ENCODE assay signal across 8 cellular contexts in genomic region chr1:59290173-59290954, GRCh38. TPM values are rescaled to one million over a fixed set of nuclear protein-coding genes. Genes with fewer than 3 reads are reported as not detected.
DNase-seq lines count a peak whose midpoint lies in the region; ATAC-seq and TF ChIP-seq lines count a peak whose summit lies in the region.

No MANE protein-coding gene starts in this region.

- 78 to 89% methylated on average over 9 of the region's 9 CpGs for WGBS in testis, 2 donors

- no peak overlapping the region for H3K4me3 ChIP-seq in neural progenitor cell
- H3K4me3 ChIP-seq in vagina: no peak overlapping the region
- no peak overlapping the region for H3K4me3 ChIP-seq in testis

- H3K79me2 ChIP-seq in neural progenitor cell (ENCODE audit: low read depth): no peaks in the 10 kb centered on the region

- no peaks in the 10 kb centered on the region for H4K20me1 ChIP-seq in neural progenitor cell (ENCODE audit: low read depth)

- TF ChIP-seq POLR2A in vagina (IDR thresholded peaks at IDR 0.05): no peak
- no peak for TF ChIP-seq POLR2A in testis (IDR thresholded peaks at IDR 0.05)

- H3F3A ChIP-seq in neural progenitor cell (ENCODE audit: low read depth): no peaks in the 10 kb centered on the region

- no peak overlapping the region for H3K9ac ChIP-seq in neural progenitor cell

- TF ChIP-seq CTCF in neural progenitor cell (IDR thresholded peaks at IDR 0.05): peak; percentile 60
- TF ChIP-seq CTCF in vagina (IDR thresholded peaks at IDR 0.05): no peak
- TF ChIP-seq CTCF in testis (IDR thresholded peaks at IDR 0.05): no peak

- no peaks in the 10 kb centered on the region for H3K4me1 ChIP-seq in neural progenitor cell
- H3K4me1 ChIP-seq in vagina: peaks cover under 1% of the 10 kb centered on the region
- no peaks in the 10 kb centered on the region for H3K4me1 ChIP-seq in testis

- ATAC-seq in GM19035 (IDR thresholded peaks at IDR 0.05; ENCODE audit: unreplicated experiment) (peak; percentile 89), HG03108 (IDR thresholded peaks at IDR 0.05; ENCODE audit: unreplicated experiment) (peak; percentile 57)

- H3K9me3 ChIP-seq in neural progenitor cell (ENCODE audit: low read depth): no peaks in the 10 kb centered on the region
- no peaks in the 10 kb centered on the region for H3K9me3 ChIP-seq in vagina
- no peaks in the 10 kb centered on the region for H3K9me3 ChIP-seq in testis

- H3K9me3 Mint-ChIP-seq in neural progenitor cell: no peaks in the 10 kb centered on the region

- no peaks in the 10 kb centered on the region for H3K36me3 Mint-ChIP-seq in neural progenitor cell

- H3K36me3 ChIP-seq in neural progenitor cell: no peaks in the 10 kb centered on the region
- no peaks in the 10 kb centered on the region for H3K36me3 ChIP-seq in vagina
- no peaks in the 10 kb centered on the region for H3K36me3 ChIP-seq in testis (ENCODE audit: low read depth, missing control alignments)

- no peak overlapping the region for H3K4me3 Mint-ChIP-seq in neural progenitor cell

- intact Hi-C loops in vagina (cut with DNase I): loop anchor here (10.0 kb wide), 2 partner anchors 396 to 414 kb away; no protein-coding TSS in a partner anchor
- intact Hi-C loops in testis (cut with DNase I; ENCODE audit: low total_unique reads): loop anchor here (10.0 kb wide), 1 partner anchor 506 kb away; the partner anchor contains the start of gene JUN

- H3K27me3 ChIP-seq in neural progenitor cell: peaks cover 7% of the 10 kb centered on the region
- no peaks in the 10 kb centered on the region for H3K27me3 ChIP-seq in vagina
- H3K27me3 ChIP-seq in testis: no peaks in the 10 kb centered on the region

- H3K4me1 Mint-ChIP-seq in neural progenitor cell: no peaks in the 10 kb centered on the region

- peak; percentile 9 for DNase-seq in DMS153 treated with DMSO at 0.1 percent for 48 hours (lab: John Stamatoyannopoulos, UW; ENCODE audit: unreplicated experiment)
- peak; percentile 56 for DNase-seq in NOMO-1 treated with dmso at 0.1 percent for 144 hours (lab: John Stamatoyannopoulos, UW; ENCODE audit: unreplicated experiment)
- DNase-seq in ecto neural progenitor cell (ENCODE audit: low spot score): peak; percentile 50
- peak; percentile 66 for DNase-seq in neural progenitor cell (ENCODE audit: low spot score)
- DNase-seq in vagina (ENCODE audit: extremely low spot score in 2 of 2): no peak
- DNase-seq in testis: no peak

- H2AFZ ChIP-seq in neural progenitor cell (replicated peaks): peak overlapping the region; percentile 26

- H3K27ac Mint-ChIP-seq in neural progenitor cell: no peak overlapping the region

- H3K27ac ChIP-seq in neural progenitor cell (no peak overlapping the region), vagina (no peak overlapping the region), testis (no peak overlapping the region)

- peaks cover 7% of the 10 kb centered on the region for H3K27me3 Mint-ChIP-seq in neural progenitor cell (ENCODE audit: insufficient read depth, low read depth)

- no peak overlapping the region for H3K4me2 ChIP-seq in neural progenitor cell

RNA-seq across cellular contexts. Expression of gene FGGY, which starts 6.5 kb away (rescaled TPM):
- total RNA-seq in neural progenitor cell (ENCODE audit: low replicate concordance) (32.5 and 32.9 TPM in 2 replicates), vagina (11.8 TPM), testis (10 to 100 TPM; 32.3 to 32.8 TPM)
- polyA plus RNA-seq in testis (ENCODE audit: insufficient read depth, low read depth, low replicate concordance): 14.6 TPM

Comparison
In these comparisons a context has a peak if more than half of its experiments do, and no peak if none do; other contexts are left out.
1. DNase-seq: peak in DMS153 treated with DMSO at 0.1 percent for 48 hours (single experiment), NOMO-1 treated with dmso at 0.1 percent for 144 hours (single experiment), ecto neural progenitor cell (single experiment) and neural progenitor cell (single experiment); none in vagina (0 of 2) and testis (single experiment).